1 cellular context compared by ENCODE assay signal in the genomic region with DNA sequence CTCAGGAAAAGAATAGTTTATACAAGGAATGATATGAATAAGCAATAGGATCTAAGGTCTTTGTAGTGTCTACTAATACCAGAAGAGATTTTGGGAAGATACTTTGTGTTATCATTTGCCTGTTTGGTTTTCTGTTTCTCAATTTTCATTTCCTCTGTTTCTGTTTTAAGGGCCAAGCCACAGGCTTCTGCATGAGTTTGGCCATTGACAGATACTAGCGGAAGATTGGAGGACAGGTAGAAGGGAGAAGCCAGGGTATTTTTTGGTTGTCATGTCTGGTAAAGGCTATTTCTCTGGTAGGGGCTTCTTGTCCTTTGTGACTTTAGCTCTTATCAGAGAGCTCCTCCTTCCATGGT.
TF ChIP-seq lines count a peak whose summit lies in the region.

No MANE protein-coding gene starts in this region.

TF ChIP-seq in GM12878, 131 proteins besides CTCF, POLR2A, EP300 and RAD21 (continued from another document):
- TF ChIP-seq, protein P1, sequence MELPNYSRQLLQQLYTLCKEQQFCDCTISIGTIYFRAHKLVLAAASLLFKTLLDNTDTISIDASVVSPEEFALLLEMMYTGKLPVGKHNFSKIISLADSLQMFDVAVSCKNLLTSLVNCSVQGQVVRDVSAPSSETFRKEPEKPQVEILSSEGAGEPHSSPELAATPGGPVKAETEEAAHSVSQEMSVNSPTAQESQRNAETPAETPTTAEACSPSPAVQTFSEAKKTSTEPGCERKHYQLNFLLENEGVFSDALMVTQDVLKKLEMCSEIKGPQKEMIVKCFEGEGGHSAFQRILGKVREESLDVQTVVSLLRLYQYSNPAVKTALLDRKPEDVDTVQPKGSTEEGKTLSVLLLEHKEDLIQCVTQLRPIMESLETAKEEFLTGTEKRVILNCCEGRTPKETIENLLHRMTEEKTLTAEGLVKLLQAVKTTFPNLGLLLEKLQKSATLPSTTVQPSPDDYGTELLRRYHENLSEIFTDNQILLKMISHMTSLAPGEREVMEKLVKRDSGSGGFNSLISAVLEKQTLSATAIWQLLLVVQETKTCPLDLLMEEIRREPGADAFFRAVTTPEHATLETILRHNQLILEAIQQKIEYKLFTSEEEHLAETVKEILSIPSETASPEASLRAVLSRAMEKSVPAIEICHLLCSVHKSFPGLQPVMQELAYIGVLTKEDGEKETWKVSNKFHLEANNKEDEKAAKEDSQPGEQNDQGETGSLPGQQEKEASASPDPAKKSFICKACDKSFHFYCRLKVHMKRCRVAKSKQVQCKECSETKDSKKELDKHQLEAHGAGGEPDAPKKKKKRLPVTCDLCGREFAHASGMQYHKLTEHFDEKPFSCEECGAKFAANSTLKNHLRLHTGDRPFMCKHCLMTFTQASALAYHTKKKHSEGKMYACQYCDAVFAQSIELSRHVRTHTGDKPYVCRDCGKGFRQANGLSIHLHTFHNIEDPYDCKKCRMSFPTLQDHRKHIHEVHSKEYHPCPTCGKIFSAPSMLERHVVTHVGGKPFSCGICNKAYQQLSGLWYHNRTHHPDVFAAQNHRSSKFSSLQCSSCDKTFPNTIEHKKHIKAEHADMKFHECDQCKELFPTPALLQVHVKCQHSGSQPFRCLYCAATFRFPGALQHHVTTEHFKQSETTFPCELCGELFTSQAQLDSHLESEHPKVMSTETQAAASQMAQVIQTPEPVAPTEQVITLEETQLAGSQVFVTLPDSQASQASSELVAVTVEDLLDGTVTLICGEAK (IDR thresholded peaks at IDR 0.05; ENCODE audit: borderline replicate concordance) = no peak
- peak; percentile 32; the same call in 1 of the 2 replicates for TF ChIP-seq JUNB (IDR thresholded peaks at IDR 0.05)
- peak; percentile 38; the same call in 1 of the 2 replicates for TF ChIP-seq NFIC (IDR thresholded peaks at IDR 0.05; ENCODE audit: low read depth, low read length)
- no peak for TF ChIP-seq IKZF2 (IDR thresholded peaks at IDR 0.05)
- TF ChIP-seq, protein P2, sequence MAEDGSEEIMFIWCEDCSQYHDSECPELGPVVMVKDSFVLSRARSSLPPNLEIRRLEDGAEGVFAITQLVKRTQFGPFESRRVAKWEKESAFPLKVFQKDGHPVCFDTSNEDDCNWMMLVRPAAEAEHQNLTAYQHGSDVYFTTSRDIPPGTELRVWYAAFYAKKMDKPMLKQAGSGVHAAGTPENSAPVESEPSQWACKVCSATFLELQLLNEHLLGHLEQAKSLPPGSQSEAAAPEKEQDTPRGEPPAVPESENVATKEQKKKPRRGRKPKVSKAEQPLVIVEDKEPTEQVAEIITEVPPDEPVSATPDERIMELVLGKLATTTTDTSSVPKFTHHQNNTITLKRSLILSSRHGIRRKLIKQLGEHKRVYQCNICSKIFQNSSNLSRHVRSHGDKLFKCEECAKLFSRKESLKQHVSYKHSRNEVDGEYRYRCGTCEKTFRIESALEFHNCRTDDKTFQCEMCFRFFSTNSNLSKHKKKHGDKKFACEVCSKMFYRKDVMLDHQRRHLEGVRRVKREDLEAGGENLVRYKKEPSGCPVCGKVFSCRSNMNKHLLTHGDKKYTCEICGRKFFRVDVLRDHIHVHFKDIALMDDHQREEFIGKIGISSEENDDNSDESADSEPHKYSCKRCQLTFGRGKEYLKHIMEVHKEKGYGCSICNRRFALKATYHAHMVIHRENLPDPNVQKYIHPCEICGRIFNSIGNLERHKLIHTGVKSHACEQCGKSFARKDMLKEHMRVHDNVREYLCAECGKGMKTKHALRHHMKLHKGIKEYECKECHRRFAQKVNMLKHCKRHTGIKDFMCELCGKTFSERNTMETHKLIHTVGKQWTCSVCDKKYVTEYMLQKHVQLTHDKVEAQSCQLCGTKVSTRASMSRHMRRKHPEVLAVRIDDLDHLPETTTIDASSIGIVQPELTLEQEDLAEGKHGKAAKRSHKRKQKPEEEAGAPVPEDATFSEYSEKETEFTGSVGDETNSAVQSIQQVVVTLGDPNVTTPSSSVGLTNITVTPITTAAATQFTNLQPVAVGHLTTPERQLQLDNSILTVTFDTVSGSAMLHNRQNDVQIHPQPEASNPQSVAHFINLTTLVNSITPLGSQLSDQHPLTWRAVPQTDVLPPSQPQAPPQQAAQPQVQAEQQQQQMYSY (CRISPR knock-in tag; IDR thresholded peaks at IDR 0.05) = no peak
- TF ChIP-seq, protein P3, sequence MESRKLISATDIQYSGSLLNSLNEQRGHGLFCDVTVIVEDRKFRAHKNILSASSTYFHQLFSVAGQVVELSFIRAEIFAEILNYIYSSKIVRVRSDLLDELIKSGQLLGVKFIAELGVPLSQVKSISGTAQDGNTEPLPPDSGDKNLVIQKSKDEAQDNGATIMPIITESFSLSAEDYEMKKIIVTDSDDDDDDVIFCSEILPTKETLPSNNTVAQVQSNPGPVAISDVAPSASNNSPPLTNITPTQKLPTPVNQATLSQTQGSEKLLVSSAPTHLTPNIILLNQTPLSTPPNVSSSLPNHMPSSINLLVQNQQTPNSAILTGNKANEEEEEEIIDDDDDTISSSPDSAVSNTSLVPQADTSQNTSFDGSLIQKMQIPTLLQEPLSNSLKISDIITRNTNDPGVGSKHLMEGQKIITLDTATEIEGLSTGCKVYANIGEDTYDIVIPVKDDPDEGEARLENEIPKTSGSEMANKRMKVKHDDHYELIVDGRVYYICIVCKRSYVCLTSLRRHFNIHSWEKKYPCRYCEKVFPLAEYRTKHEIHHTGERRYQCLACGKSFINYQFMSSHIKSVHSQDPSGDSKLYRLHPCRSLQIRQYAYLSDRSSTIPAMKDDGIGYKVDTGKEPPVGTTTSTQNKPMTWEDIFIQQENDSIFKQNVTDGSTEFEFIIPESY (IDR thresholded peaks at IDR 0.05) = no peak
- TF ChIP-seq, protein P4, sequence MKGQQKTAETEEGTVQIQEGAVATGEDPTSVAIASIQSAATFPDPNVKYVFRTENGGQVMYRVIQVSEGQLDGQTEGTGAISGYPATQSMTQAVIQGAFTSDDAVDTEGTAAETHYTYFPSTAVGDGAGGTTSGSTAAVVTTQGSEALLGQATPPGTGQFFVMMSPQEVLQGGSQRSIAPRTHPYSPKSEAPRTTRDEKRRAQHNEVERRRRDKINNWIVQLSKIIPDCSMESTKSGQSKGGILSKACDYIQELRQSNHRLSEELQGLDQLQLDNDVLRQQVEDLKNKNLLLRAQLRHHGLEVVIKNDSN (IDR thresholded peaks at IDR 0.05; ENCODE audit: borderline replicate concordance, extremely low read length, insufficient read depth, low read depth, low read length) = no peak
- no peak for TF ChIP-seq HCFC1 (IDR thresholded peaks at IDR 0.05; ENCODE audit: low read length)
- TF ChIP-seq, protein P5, sequence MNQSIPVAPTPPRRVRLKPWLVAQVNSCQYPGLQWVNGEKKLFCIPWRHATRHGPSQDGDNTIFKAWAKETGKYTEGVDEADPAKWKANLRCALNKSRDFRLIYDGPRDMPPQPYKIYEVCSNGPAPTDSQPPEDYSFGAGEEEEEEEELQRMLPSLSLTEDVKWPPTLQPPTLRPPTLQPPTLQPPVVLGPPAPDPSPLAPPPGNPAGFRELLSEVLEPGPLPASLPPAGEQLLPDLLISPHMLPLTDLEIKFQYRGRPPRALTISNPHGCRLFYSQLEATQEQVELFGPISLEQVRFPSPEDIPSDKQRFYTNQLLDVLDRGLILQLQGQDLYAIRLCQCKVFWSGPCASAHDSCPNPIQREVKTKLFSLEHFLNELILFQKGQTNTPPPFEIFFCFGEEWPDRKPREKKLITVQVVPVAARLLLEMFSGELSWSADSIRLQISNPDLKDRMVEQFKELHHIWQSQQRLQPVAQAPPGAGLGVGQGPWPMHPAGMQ (IDR thresholded peaks at IDR 0.05; ENCODE audit: borderline replicate concordance) = no peak
- TF ChIP-seq, protein P6, sequence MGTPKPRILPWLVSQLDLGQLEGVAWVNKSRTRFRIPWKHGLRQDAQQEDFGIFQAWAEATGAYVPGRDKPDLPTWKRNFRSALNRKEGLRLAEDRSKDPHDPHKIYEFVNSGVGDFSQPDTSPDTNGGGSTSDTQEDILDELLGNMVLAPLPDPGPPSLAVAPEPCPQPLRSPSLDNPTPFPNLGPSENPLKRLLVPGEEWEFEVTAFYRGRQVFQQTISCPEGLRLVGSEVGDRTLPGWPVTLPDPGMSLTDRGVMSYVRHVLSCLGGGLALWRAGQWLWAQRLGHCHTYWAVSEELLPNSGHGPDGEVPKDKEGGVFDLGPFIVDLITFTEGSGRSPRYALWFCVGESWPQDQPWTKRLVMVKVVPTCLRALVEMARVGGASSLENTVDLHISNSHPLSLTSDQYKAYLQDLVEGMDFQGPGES (IDR thresholded peaks at IDR 0.05) = no peak
- TF ChIP-seq, protein P7, sequence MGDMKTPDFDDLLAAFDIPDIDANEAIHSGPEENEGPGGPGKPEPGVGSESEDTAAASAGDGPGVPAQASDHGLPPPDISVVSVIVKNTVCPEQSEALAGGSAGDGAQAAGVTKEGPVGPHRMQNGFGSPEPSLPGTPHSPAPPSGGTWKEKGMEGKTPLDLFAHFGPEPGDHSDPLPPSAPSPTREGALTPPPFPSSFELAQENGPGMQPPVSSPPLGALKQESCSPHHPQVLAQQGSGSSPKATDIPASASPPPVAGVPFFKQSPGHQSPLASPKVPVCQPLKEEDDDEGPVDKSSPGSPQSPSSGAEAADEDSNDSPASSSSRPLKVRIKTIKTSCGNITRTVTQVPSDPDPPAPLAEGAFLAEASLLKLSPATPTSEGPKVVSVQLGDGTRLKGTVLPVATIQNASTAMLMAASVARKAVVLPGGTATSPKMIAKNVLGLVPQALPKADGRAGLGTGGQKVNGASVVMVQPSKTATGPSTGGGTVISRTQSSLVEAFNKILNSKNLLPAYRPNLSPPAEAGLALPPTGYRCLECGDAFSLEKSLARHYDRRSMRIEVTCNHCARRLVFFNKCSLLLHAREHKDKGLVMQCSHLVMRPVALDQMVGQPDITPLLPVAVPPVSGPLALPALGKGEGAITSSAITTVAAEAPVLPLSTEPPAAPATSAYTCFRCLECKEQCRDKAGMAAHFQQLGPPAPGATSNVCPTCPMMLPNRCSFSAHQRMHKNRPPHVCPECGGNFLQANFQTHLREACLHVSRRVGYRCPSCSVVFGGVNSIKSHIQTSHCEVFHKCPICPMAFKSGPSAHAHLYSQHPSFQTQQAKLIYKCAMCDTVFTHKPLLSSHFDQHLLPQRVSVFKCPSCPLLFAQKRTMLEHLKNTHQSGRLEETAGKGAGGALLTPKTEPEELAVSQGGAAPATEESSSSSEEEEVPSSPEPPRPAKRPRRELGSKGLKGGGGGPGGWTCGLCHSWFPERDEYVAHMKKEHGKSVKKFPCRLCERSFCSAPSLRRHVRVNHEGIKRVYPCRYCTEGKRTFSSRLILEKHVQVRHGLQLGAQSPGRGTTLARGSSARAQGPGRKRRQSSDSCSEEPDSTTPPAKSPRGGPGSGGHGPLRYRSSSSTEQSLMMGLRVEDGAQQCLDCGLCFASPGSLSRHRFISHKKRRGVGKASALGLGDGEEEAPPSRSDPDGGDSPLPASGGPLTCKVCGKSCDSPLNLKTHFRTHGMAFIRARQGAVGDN (IDR thresholded peaks at IDR 0.05) = no peak
- no peak for TF ChIP-seq RFX5 (IDR thresholded peaks at IDR 0.05; ENCODE audit: low read depth, low read length)
- peak; percentile 28; the same call in 1 of the 2 replicates for TF ChIP-seq SPI1 (IDR thresholded peaks at IDR 0.05; ENCODE audit: borderline replicate concordance, insufficient read depth, low read depth, low read length)
- TF ChIP-seq SMAD5 (IDR thresholded peaks at IDR 0.05; ENCODE audit: low read depth) = no peak
- TF ChIP-seq NRF1 (conservative IDR thresholded peaks at IDR 0.05; ENCODE audit: low read depth, low read length) = no peak
- TF ChIP-seq CHD4 (IDR thresholded peaks at IDR 0.05) = no peak
- TF ChIP-seq EGR1 (IDR thresholded peaks at IDR 0.05; ENCODE audit: borderline replicate concordance in 1 of 2, low read depth in 2 of 2, low read length in 2 of 2) = no peak
- TF ChIP-seq KAT2A (conservative IDR thresholded peaks at IDR 0.05; ENCODE audit: control insufficient read depth, low read depth, low read length) = no peak
- TF ChIP-seq CEBPB (IDR thresholded peaks at IDR 0.05; ENCODE audit: borderline replicate concordance in 1 of 2, low read depth in 2 of 2, low read length in 2 of 2) = no peak
- no peak for TF ChIP-seq ATF7 (IDR thresholded peaks at IDR 0.05; ENCODE audit: low read depth)
